19 cellular contexts compared by ENCODE assay signal in the genomic region with DNA sequence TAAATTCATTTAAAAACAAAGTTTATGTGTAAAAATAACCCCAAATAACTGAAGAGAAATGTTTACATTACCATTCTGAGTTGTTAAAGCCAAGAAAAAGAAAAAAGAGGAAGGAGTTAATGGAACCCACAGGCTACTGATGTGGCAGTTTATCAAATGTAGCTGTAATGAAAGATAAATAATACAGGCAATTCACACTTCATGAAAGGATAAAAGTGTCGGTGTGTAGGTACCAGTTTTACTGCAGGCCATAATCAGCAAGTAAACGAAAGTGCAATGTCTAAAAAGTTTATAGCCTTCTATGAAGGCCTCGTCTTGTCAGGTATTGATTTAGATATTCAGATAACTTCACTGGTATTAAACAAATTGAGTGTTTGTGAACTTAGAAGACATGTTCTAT.
"Had no signal": no experiment of that assay in that cellular context is flagged by ENCODE, and none has a peak within 500 bp of the region (broad histone marks: within the 10 kb centered on the region; RNA-seq: fewer than 3 reads in every experiment).

No MANE protein-coding gene starts in this region.

- H3K27me3 ChIP-seq: dorsolateral prefrontal cortex, heart left ventricle, ovary, tibial artery, upper lobe of left lung, uterus had no signal

- H3K9me3 ChIP-seq: ovary, tibial artery, uterus had no signal

- H3K27me3 Mint-ChIP-seq: naive thymus-derived CD8-positive, alpha-beta T cell; progenitor cell of endocrine pancreas; stimulated activated naive CD8-positive, alpha-beta T cell treated with anti-CD3 and anti-CD28 coated beads, Interleukin-15, Interleukin-2, amounts not matched to agents 100 ng/mL and 50 ng/mL, for 24 hours had no signal

- H3K4me3 Mint-ChIP-seq: naive thymus-derived CD8-positive, alpha-beta T cell; neural crest cell; stimulated activated effector memory CD8-positive, alpha-beta T cell treated with anti-CD3 and anti-CD28 coated beads, Interleukin-12 subunit alpha, Interleukin-12 subunit beta, amount 100 ng/mL, for 72 hours; stimulated activated naive CD8-positive, alpha-beta T cell treated with anti-CD3 and anti-CD28 coated beads, Interleukin-15, Interleukin-2, amounts not matched to agents 100 ng/mL and 50 ng/mL, for 24 hours had no signal

- H3K27ac ChIP-seq: dorsolateral prefrontal cortex, heart left ventricle, ovary, tibial artery, upper lobe of left lung, uterus had no signal

- H3K27ac Mint-ChIP-seq: progenitor cell of endocrine pancreas; stimulated activated effector memory CD8-positive, alpha-beta T cell treated with anti-CD3 and anti-CD28 coated beads, Interleukin-12 subunit alpha, Interleukin-12 subunit beta, amount 100 ng/mL, for 72 hours; stimulated activated naive CD8-positive, alpha-beta T cell treated with anti-CD3 and anti-CD28 coated beads, Interleukin-15, Interleukin-2, amounts not matched to agents 100 ng/mL and 50 ng/mL, for 24 hours had no signal

- H3K4me3 ChIP-seq: dorsolateral prefrontal cortex, heart left ventricle, ovary, tibial artery, upper lobe of left lung, uterus had no signal

- H3K36me3 ChIP-seq: ovary, upper lobe of left lung, uterus had no signal

- H3K4me1 Mint-ChIP-seq: naive thymus-derived CD8-positive, alpha-beta T cell; neural crest cell; stimulated activated effector memory CD8-positive, alpha-beta T cell treated with anti-CD3 and anti-CD28 coated beads, Interleukin-12 subunit alpha, Interleukin-12 subunit beta, amount 100 ng/mL, for 72 hours had no signal

- ATAC-seq: heart left ventricle; naive thymus-derived CD8-positive, alpha-beta T cell; right cardiac atrium; stimulated activated effector memory CD8-positive, alpha-beta T cell treated with anti-CD3 and anti-CD28 coated beads, Interleukin-12 subunit alpha, Interleukin-12 subunit beta, amount 100 ng/mL, for 72 hours had no signal

- DNase-seq: cortex of kidney; dorsolateral prefrontal cortex; effector CD8-positive, alpha-beta T cell; foreskin melanocyte; heart left ventricle; hippocampal formation; mesendoderm; naive thymus-derived CD8-positive, alpha-beta T cell; ovary; right cardiac atrium; stimulated activated CD4-positive, alpha-beta T cell treated with anti-CD3 and anti-CD28 coated beads, Interleukin-4, amount 100 ng/mL, for 1 hour; stimulated activated CD8-positive, alpha-beta memory T cell treated with anti-CD3 and anti-CD28 coated beads, Interleukin-4, amount 100 ng/mL, for 48 hours; tibial artery; uterus had no signal

- H3K9me3 Mint-ChIP-seq: stimulated activated effector memory CD8-positive, alpha-beta T cell treated with anti-CD3 and anti-CD28 coated beads, Interleukin-12 subunit alpha, Interleukin-12 subunit beta, amount 100 ng/mL, for 72 hours; stimulated activated naive CD8-positive, alpha-beta T cell treated with anti-CD3 and anti-CD28 coated beads, Interleukin-15, Interleukin-2, amounts not matched to agents 100 ng/mL and 50 ng/mL, for 24 hours had no signal

- H3K4me1 ChIP-seq: heart left ventricle, tibial artery, upper lobe of left lung, uterus had no signal
